Comparison of ENCODE assay signal across 1 cellular context in the genomic region with DNA sequence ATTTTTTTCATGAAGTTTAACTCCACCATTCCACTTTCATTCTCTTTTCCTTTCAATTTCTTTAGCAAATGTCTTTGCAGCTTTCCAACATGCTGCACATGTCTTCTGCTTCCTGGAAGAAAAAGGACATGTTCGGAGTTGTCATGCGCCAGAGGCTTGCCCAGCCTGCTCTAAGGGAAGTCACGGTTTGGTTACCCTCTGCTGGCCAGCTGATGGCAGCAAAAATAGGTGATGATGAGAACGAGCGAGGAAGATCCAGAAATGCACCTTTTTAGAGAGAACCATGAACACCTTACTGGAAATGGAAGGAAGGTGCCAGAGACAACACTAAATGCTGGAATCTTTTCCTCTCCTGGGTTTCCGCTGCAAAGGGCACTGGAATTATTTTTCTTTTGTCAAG.
TF ChIP-seq lines count a peak whose summit lies in the region.

No MANE protein-coding gene starts in this region.

TF ChIP-seq in liver, 16 proteins besides CTCF, POLR2A, EP300 and RAD21:
- TF ChIP-seq FOXA1 (IDR thresholded peaks at IDR 0.05) (no peak), HNF4G (IDR thresholded peaks at IDR 0.05) (no peak), GABPA (IDR thresholded peaks at IDR 0.05 in 1 of 2, conservative IDR thresholded peaks at IDR 0.05 in 1 of 2) (peak in 1 of 2 donors; percentile 55), HNF4A (conservative IDR thresholded peaks at IDR 0.05) (peak; percentile 23 to 29), NR2F2 (IDR thresholded peaks at IDR 0.05) (no peak), RXRA (IDR thresholded peaks at IDR 0.05) (peak; percentile 30 to 35), JUND (IDR thresholded peaks at IDR 0.05) (no peak), YY1 (IDR thresholded peaks at IDR 0.05) (no peak), FOXA2 (IDR thresholded peaks at IDR 0.05) (no peak), TAF1 (conservative IDR thresholded peaks at IDR 0.05) (no peak), REST (IDR thresholded peaks at IDR 0.05) (no peak), SP1 (IDR thresholded peaks at IDR 0.05) (peak; percentile 22), ZBTB33 (IDR thresholded peaks at IDR 0.05) (no peak), EGR1 (IDR thresholded peaks at IDR 0.05; ENCODE audit: low read depth in 2 of 2) (peak in 1 of 2 donors; percentile 23)
- TF ChIP-seq, protein P1, sequence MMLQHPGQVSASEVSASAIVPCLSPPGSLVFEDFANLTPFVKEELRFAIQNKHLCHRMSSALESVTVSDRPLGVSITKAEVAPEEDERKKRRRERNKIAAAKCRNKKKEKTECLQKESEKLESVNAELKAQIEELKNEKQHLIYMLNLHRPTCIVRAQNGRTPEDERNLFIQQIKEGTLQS (IDR thresholded peaks at IDR 0.05): no peak
- TF ChIP-seq, protein P2, sequence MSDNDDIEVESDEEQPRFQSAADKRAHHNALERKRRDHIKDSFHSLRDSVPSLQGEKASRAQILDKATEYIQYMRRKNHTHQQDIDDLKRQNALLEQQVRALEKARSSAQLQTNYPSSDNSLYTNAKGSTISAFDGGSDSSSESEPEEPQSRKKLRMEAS (IDR thresholded peaks at IDR 0.05): peak; percentile 48
